Comparison of ENCODE assay signal across 23 cellular contexts in genomic region chr4:15501941-15502340, GRCh38. TPM values are rescaled to one million over a fixed set of nuclear protein-coding genes. Genes with fewer than 3 reads are reported as not detected.
DNase-seq lines count a peak whose midpoint lies in the region; ATAC-seq and TF ChIP-seq lines count a peak whose summit lies in the region.
"Had no signal": no experiment of that assay in that cellular context is flagged by ENCODE, and none has a peak within 500 bp of the region (broad histone marks: within the 10 kb centered on the region; RNA-seq: fewer than 3 reads in every experiment).

No MANE protein-coding gene starts in this region.

- no peak overlapping the region for H2BK12ac ChIP-seq in mesenchymal stem cell (ENCODE audit: low read length in 2 of 2)

- H3K14ac ChIP-seq in mesenchymal stem cell (ENCODE audit: low read length in 2 of 2) = no peak overlapping the region

- H3K9me3 ChIP-seq in NT2/D1 (ENCODE audit: insufficient read depth, low read length) (peaks cover 3% of the 10 kb centered on the region; the same call in 1 of the 2 replicates), left lung (peaks cover 0 to 3% of the 10 kb centered on the region in 2 donors), mesenchymal stem cell (ENCODE audit: control insufficient read depth, low read length) (peaks cover 3% of the 10 kb centered on the region), upper lobe of right lung (no peaks in the 10 kb centered on the region)
- H3K9me3 ChIP-seq: SK-N-SH had no signal

- H4K91ac ChIP-seq in mesenchymal stem cell (ENCODE audit: low read length) = no peak overlapping the region

- H2AFZ ChIP-seq in mesenchymal stem cell (ENCODE audit: low read depth, low read length) = no peak overlapping the region

- H3K18ac ChIP-seq in mesenchymal stem cell (ENCODE audit: low read depth in 1 of 2, low read length in 2 of 2) = no peak overlapping the region

- peak; percentile 68 for ATAC-seq in GM19351 (IDR thresholded peaks at IDR 0.05; ENCODE audit: unreplicated experiment)
- peak; percentile 79 for ATAC-seq in left lung
- no peak for ATAC-seq in upper lobe of right lung

- H3K27ac ChIP-seq in left lung (no peak overlapping the region), mesenchymal stem cell (ENCODE audit: low read length, poor library complexity, severe bottlenecking) (no peak overlapping the region), upper lobe of right lung (no peak overlapping the region)
- H3K27ac ChIP-seq: KMS-11 had no signal

- TF ChIP-seq CTCF in GM12865 (IDR thresholded peaks at IDR 0.05; ENCODE audit: insufficient read depth, low read depth, low read length, missing control alignments) = no peak
- no peak for TF ChIP-seq CTCF in left lung (IDR thresholded peaks at IDR 0.05)
- TF ChIP-seq CTCF in upper lobe of right lung (IDR thresholded peaks at IDR 0.05) = no peak

- intact Hi-C loops in left lung (cut with DNase I) (no loop called here), upper lobe of right lung (cut with DNase I) (no loop called here)

- peaks cover 15% of the 10 kb centered on the region for H3K36me3 ChIP-seq in NT2/D1 (ENCODE audit: insufficient read depth, insufficient read length, low read length)
- no peaks in the 10 kb centered on the region for H3K36me3 ChIP-seq in left lung
- peaks cover 3 to 47% of the 10 kb centered on the region in 2 experiments for H3K36me3 ChIP-seq in mesenchymal stem cell (ENCODE audit: control insufficient read depth in 1 of 2, insufficient read depth in 2 of 2, low read depth in 1 of 2, low read length in 2 of 2)
- H3K36me3 ChIP-seq in upper lobe of right lung = peaks cover 6% of the 10 kb centered on the region

- H3K4me2 ChIP-seq in mesenchymal stem cell (ENCODE audit: low read length, poor library complexity, severe bottlenecking) = no peak overlapping the region
- H3K4me2 ChIP-seq: KMS-11, SK-N-SH had no signal

- no peak overlapping the region for H4K8ac ChIP-seq in mesenchymal stem cell (ENCODE audit: low read length)

- H3K4me1 ChIP-seq in NT2/D1 (ENCODE audit: insufficient read depth, insufficient read length) (no peaks in the 10 kb centered on the region), left lung (no peaks in the 10 kb centered on the region), mesenchymal stem cell (ENCODE audit: control insufficient read depth, insufficient read depth, low read depth, low read length) (peaks cover 2% of the 10 kb centered on the region), upper lobe of right lung (no peaks in the 10 kb centered on the region)

- DNase-seq in GM12865 (ENCODE audit: low read depth) = peak; percentile 51
- peak; percentile 18 for DNase-seq in NT2/D1 (ENCODE audit: low read depth, low spot score)
- no peak for DNase-seq in left lung
- no peak for DNase-seq in mesenchymal stem cell
- DNase-seq in upper lobe of right lung = no peak
- DNase-seq in NCI-H2081 (lab: John Stamatoyannopoulos, UW) = no peak
- DNase-seq: C1 segment of cervical spinal cord; CD4-positive, alpha-beta memory T cell; COR-L47; DMS53; GF-D8; HCEC 1CT; NCI-H1048; NCI-H1417 treated with DMSO at 0.1 percent for 48 hours; NCI-H1694 treated with DMSO at 0.1 percent for 48 hours; NCI-H2081 treated with DMSO at 0.1 percent for 48 hours; NCI-H446; OCI-M1; SK-N-SH; SW 1271 had no signal

- H2AK5ac ChIP-seq in mesenchymal stem cell (ENCODE audit: low read length, severe bottlenecking) = no peak overlapping the region

- no peak overlapping the region for H3K23ac ChIP-seq in mesenchymal stem cell (ENCODE audit: low read length in 2 of 2)

- H3K9ac ChIP-seq in NT2/D1 (ENCODE audit: insufficient read length, low read depth) (no peak overlapping the region), mesenchymal stem cell (ENCODE audit: low read length) (no peak overlapping the region)
- H3K9ac ChIP-seq: KMS-11, SK-N-SH had no signal

- H3K4me3 ChIP-seq in GM12865 (ENCODE audit: low read depth, low read length) = no peak overlapping the region
- no peak overlapping the region for H3K4me3 ChIP-seq in NT2/D1 (ENCODE audit: insufficient read length, low read depth)
- H3K4me3 ChIP-seq in left lung = no peak overlapping the region
- H3K4me3 ChIP-seq in mesenchymal stem cell (ENCODE audit: insufficient read depth in 1 of 2, low read depth in 1 of 2, low read length in 2 of 2) = no peak overlapping the region
- H3K4me3 ChIP-seq in upper lobe of right lung = no peak overlapping the region

- no peak overlapping the region for H2BK15ac ChIP-seq in mesenchymal stem cell (ENCODE audit: low read depth, poor library complexity, severe bottlenecking)

- no peak overlapping the region for H3K4ac ChIP-seq in mesenchymal stem cell (ENCODE audit: low read depth in 1 of 2, low read length in 2 of 2)

- H2BK120ac ChIP-seq in mesenchymal stem cell (ENCODE audit: low read depth, low read length) = no peak overlapping the region

- H2BK5ac ChIP-seq in mesenchymal stem cell (ENCODE audit: low read depth, low read length, poor library complexity, severe bottlenecking) = no peak overlapping the region

- no peaks in the 10 kb centered on the region for H3K27me3 ChIP-seq in NT2/D1 (ENCODE audit: insufficient read depth, insufficient read length)
- no peaks in the 10 kb centered on the region for H3K27me3 ChIP-seq in left lung
- no peaks in the 10 kb centered on the region for H3K27me3 ChIP-seq in mesenchymal stem cell (ENCODE audit: control insufficient read depth in 1 of 2, insufficient read depth in 1 of 2, low read length in 2 of 2)
- no peaks in the 10 kb centered on the region for H3K27me3 ChIP-seq in upper lobe of right lung

- H3K79me1 ChIP-seq in mesenchymal stem cell (replicated peaks; ENCODE audit: low read length, poor library complexity, severe bottlenecking) = peaks cover 10% of the 10 kb centered on the region

- no CpG with 5 or more reads among the region's 2 CpGs for WGBS in mesenchymal stem cell

RNA-seq across cellular contexts. Expression of gene CC2D2A, which starts 32.3 kb away (rescaled TPM):
- 10 to 100 TPM; 22.8 to 25.0 TPM for total RNA-seq in left lung
- 27.1 TPM for polyA plus RNA-seq in mesenchymal stem cell (2013, experiment 1 of 2)
- polyA plus RNA-seq in mesenchymal stem cell (2013, experiment 2 of 2) = 28.2 TPM
- total RNA-seq in upper lobe of right lung = 15.5 TPM
- polyA plus RNA-seq: IgD-negative memory B cell had no signal

Comparison
In these comparisons a context has a peak if more than half of its experiments do, and no peak if none do; other contexts are left out.
1. DNase-seq: peak in GM12865 (single experiment) and NT2/D1 (single experiment); none in left lung (0 of 2), mesenchymal stem cell (single experiment), upper lobe of right lung (single experiment) and NCI-H2081 (0 of 2).